In the genomic region with DNA sequence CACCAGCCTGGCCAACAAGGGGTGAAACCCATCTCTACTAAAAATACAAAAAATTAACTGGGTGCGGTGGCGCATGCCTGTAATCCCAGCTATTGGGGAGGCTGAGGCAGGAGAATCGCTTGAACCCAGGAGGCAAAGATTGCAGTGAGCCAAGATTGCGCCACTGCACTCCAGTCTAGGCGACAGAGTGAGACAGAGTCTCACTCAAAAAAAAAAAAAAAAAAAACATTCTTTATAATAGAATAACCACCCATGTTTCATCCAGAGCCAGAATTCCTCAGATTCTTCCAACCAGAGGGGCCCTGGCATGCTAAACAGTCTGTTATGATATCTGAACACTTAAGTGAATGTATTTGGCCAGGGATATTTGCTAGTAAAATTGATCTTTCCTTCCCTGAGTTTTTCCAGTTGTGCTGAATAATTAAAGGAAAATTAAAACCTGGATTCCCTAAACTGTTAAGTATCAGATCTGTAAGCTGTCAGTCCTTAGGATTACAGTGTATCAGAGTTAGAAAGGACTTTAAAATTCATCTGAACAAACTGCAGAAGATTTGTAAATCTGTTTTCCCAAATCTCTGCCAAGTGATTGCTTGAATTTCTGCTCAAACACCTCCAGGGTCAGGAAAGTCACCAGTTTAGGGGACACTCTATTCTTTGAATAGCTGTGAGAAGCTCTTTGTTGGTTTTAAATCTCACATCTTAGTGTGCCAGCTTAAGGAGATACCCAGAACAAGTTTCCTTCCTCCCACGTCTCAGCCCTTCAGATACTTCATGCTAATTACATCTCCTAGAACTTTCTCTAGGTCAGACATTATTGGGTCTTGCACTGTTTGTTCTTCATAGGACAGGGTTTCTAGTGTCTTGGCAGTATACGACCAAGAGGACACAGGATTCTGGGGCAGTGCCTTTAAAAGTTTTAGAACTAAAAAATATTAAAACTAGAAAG, we compare ENCODE assay signal across 8 cellular contexts.
DNase-seq lines count a peak whose midpoint lies in the region; ATAC-seq and TF ChIP-seq lines count a peak whose summit lies in the region.

No MANE protein-coding gene starts in this region.

- DNase-seq in GM23248 (peak; percentile 82), T-helper 17 cell (no peak), fibroblast of mammary gland (ENCODE audit: low read depth) (peak; percentile 45), renal cortical epithelial cell (ENCODE audit: low read depth) (peak; percentile 64), NCI-H524 treated with DMSO at 0.1 percent for 48 hours (lab: John Stamatoyannopoulos, UW) (no peak), NCI-H1105 treated with DMSO at 0.1 percent for 48 hours (lab: John Stamatoyannopoulos, UW) (no peak)
- no peak for DNase-seq in stimulated activated naive CD4-positive, alpha-beta T cell treated with Interleukin-2 at 50 U/mL for 16 hours (lab: John Stamatoyannopoulos, UW)

- WGBS in GM23248 (ENCODE audit: low coverage in 1 of 2, low lambda C conversion rate in 2 of 2, missing lambda C conversion rate in 2 of 2), 2 experiments = 23 to 25% methylated on average over 6 to 7 of the region's 7 CpGs

- no peaks in the 10 kb centered on the region for H3K36me3 ChIP-seq in GM23248 (ENCODE audit: low read depth)

- peaks cover 48% of the 10 kb centered on the region for H3F3A ChIP-seq in GM23248 (ENCODE audit: insufficient read depth)

- no peak for TF ChIP-seq CTCF in fibroblast of mammary gland (conservative IDR thresholded peaks at IDR 0.05; ENCODE audit: control insufficient read depth, insufficient read depth, low read depth, low read length)

- peak overlapping the region; percentile 80 for H3K9ac ChIP-seq in GM23248

- H3K27me3 ChIP-seq in GM23248 (replicated peaks; ENCODE audit: insufficient read depth) = no peaks in the 10 kb centered on the region

- H3K27me3 Mint-ChIP-seq in T-helper 17 cell = no peaks in the 10 kb centered on the region

- H4K20me1 ChIP-seq in GM23248 (ENCODE audit: insufficient read depth) = peaks cover 6% of the 10 kb centered on the region; the same call in 1 of the 2 replicates

- H3K79me2 ChIP-seq in GM23248 (ENCODE audit: insufficient read depth) = peaks cover 75% of the 10 kb centered on the region

- peaks cover 48% of the 10 kb centered on the region for H3K4me1 Mint-ChIP-seq in T-helper 17 cell

- 0 out of 2 replicates have a peak overlapping the region, but pooled peaks have one; percentile 6 for H2AFZ ChIP-seq in GM23248

- H3K27ac Mint-ChIP-seq in T-helper 17 cell = peak overlapping the region; percentile 32

- H3K36me3 Mint-ChIP-seq in T-helper 17 cell (ENCODE audit: low read depth) = peaks cover 7% of the 10 kb centered on the region

- peak overlapping the region; percentile 84 for H3K4me3 ChIP-seq in GM23248
- no peak overlapping the region for H3K4me3 ChIP-seq in fibroblast of mammary gland (ENCODE audit: control insufficient read depth, low read depth, low read length)

- peaks cover 45% of the 10 kb centered on the region for H3K4me1 ChIP-seq in GM23248 (ENCODE audit: insufficient read depth)

- ATAC-seq in T-helper 17 cell = no peak
- ATAC-seq in HG02588 (IDR thresholded peaks at IDR 0.05; ENCODE audit: unreplicated experiment) = no peak

- H3K4me3 Mint-ChIP-seq in T-helper 17 cell = peak overlapping the region; percentile 89

- H3K9me2 ChIP-seq in GM23248 (ENCODE audit: insufficient read depth) = no peaks in the 10 kb centered on the region

- H3K9me3 ChIP-seq in GM23248 (ENCODE audit: low read depth) = no peaks in the 10 kb centered on the region
- no peaks in the 10 kb centered on the region for H3K9me3 ChIP-seq in T-helper 17 cell (ENCODE audit: control insufficient read depth, low read length, poor library complexity, severe bottlenecking)

- in situ Hi-C loops in GM23248 (cut with MboI) = no loop called here

- peak overlapping the region; percentile 85 for H3K4me2 ChIP-seq in GM23248 (ENCODE audit: unreplicated experiment)

- H3K27ac ChIP-seq in GM23248 = peak overlapping the region; percentile 74

Comparison
In these comparisons a context has a peak if more than half of its experiments do, and no peak if none do; other contexts are left out.
1. DNase-seq: peak in GM23248 (single experiment), fibroblast of mammary gland (single experiment) and renal cortical epithelial cell (single experiment); none in T-helper 17 cell (0 of 3), stimulated activated naive CD4-positive, alpha-beta T cell treated with Interleukin-2 at 50 U/mL for 16 hours (single experiment), NCI-H524 treated with DMSO at 0.1 percent for 48 hours (single experiment) and NCI-H1105 treated with DMSO at 0.1 percent for 48 hours (single experiment).